ENCODE assay signal across 7 cellular contexts in the genomic region with DNA sequence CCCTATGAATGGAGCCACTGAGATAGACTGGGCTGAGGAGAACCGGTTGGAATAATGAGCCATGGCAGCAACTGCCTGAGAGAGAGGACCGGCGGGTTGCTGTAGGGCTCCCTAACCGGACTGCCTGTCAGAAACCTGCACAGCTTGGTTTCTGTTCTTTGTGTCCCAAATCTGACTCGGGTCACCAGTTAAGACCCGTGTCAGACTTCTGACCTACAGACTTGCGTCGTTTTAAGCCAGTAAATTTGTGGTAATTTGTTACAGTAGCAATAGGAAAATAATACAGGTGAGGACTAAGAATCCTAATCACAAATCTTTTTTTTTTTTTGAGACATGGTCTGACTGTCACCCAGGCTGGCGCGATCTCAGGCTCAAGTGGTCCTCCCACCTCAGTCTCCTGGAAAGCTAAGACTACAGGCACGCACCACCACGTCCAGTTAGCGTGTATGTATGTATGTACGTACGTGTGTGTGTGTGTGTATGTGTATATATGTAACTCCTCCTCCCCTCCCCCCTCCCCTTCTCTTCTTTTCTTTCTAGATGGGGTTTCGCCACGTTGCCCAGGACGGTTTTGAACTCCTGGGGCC. TPM values are rescaled to one million over a fixed set of nuclear protein-coding genes. Genes with fewer than 3 reads are reported as not detected.
DNase-seq lines count a peak whose midpoint lies in the region; ATAC-seq, FAIRE-seq and TF ChIP-seq lines count a peak whose summit lies in the region.

No MANE protein-coding gene starts in this region.

- peaks cover 9% of the 10 kb centered on the region for H3K23me2 ChIP-seq in H9 (ENCODE audit: insufficient read length, low read depth, low read length, poor library complexity, severe bottlenecking)

- H3K27ac Mint-ChIP-seq in H9, result peak overlapping the region; percentile 96 to 99 (median 98)

- WGBS in H9 (ENCODE audit: extremely low coverage, insufficient read length, low lambda C conversion rate), result no CpG with 5 or more reads among the region's 18 CpGs

- H3K4me2 ChIP-seq in H9 (ENCODE audit: insufficient read depth, insufficient read length, low read length) (peak overlapping the region; percentile 69), fibroblast of lung (ENCODE audit: extremely low read depth, insufficient read depth, low read length) (peak overlapping the region; percentile 73)

- H3K4me3 ChIP-seq in RWPE2 (ENCODE audit: severe bottlenecking) (peak overlapping the region; percentile 86), fibroblast of lung (replicated peaks in 1 of 4; ENCODE audit: control extremely low read depth in 1 of 4, insufficient read depth in 1 of 4, low read depth in 3 of 4, low read length in 4 of 4) (peak overlapping the region; percentile 53 to 95 (median 76)), skeletal muscle cell (ENCODE audit: low read depth, low read length) (peak overlapping the region; percentile 98)

- H2BK5ac ChIP-seq in H9 (ENCODE audit: insufficient read length, low read length), result no peak overlapping the region

- H3K79me2 ChIP-seq in H9 (ENCODE audit: insufficient read depth, low read length) (peaks cover 11% of the 10 kb centered on the region; the same call in 1 of the 2 replicates), fibroblast of lung (ENCODE audit: control insufficient read depth, insufficient read depth, low read length) (peaks cover 29% of the 10 kb centered on the region)

- H4K8ac ChIP-seq in H9 (replicated peaks; ENCODE audit: insufficient read length, low read depth, low read length), result no peak overlapping the region

- ATAC-seq in RWPE2 (ENCODE audit: low read depth) (no peak), GM18498 (IDR thresholded peaks at IDR 0.05; ENCODE audit: unreplicated experiment) (no peak), HG02973 (IDR thresholded peaks at IDR 0.05; ENCODE audit: unreplicated experiment) (no peak)

- peaks cover 67% of the 10 kb centered on the region for H3K36me3 ChIP-seq in RWPE2 (ENCODE audit: low read depth)
- H3K36me3 ChIP-seq in fibroblast of lung (ENCODE audit: control insufficient read depth, insufficient read depth, low read length), result peaks cover 31% of the 10 kb centered on the region

- no peak overlapping the region for H3T11ph ChIP-seq in H9 (ENCODE audit: low read length)

- H3K23ac ChIP-seq in H9 (ENCODE audit: insufficient read length, low read depth, low read length), result no peak overlapping the region

- DNase-seq in H9, result no peak
- no peak for DNase-seq in RWPE2 (ENCODE audit: low spot score)
- no peak for DNase-seq in fibroblast of lung (ENCODE audit: low read depth in 2 of 2)
- DNase-seq in skeletal muscle cell (ENCODE audit: low read depth), result no peak
- no peak for DNase-seq in frontal cortex (ENCODE audit: low spot score in 2 of 2)

- H3K4me1 ChIP-seq in H9 (ENCODE audit: insufficient read depth, low read length) (no peaks in the 10 kb centered on the region), RWPE2 (ENCODE audit: insufficient read depth, poor library complexity, severe bottlenecking) (no peaks in the 10 kb centered on the region), fibroblast of lung (ENCODE audit: control insufficient read depth, extremely low read depth, insufficient read depth, low read length) (peaks cover 8% of the 10 kb centered on the region)

- H3K4me3 Mint-ChIP-seq in H9, result peak overlapping the region; percentile 95 to 98

- no peak overlapping the region for H3K4ac ChIP-seq in H9 (ENCODE audit: low read depth, low read length)

- no peak overlapping the region for H4K91ac ChIP-seq in H9 (ENCODE audit: insufficient read length, low read depth, low read length)

- H3K27me3 Mint-ChIP-seq in H9 (ENCODE audit: low read depth), result no peaks in the 10 kb centered on the region; the same call in 1 of the 2 replicates

- 0 out of 2 replicates have a peak overlapping the region, but pooled peaks have one; percentile 33 for H3K14ac ChIP-seq in H9 (ENCODE audit: insufficient read depth, low read length)

- H3K79me1 ChIP-seq in H9 (ENCODE audit: insufficient read depth, low read depth, low read length, poor library complexity, severe bottlenecking), result no peaks in the 10 kb centered on the region

- H2BK12ac ChIP-seq in H9 (ENCODE audit: insufficient read length, low read depth, low read length), result no peak overlapping the region

- H2BK20ac ChIP-seq in H9 (ENCODE audit: low read depth, low read length, poor library complexity, severe bottlenecking), result no peak overlapping the region

- H2BK120ac ChIP-seq in H9 (ENCODE audit: low read depth, low read length, poor library complexity, severe bottlenecking), result no peak overlapping the region

- H4K20me1 ChIP-seq in H9 (ENCODE audit: control insufficient read depth, insufficient read depth, insufficient read length), result no peaks in the 10 kb centered on the region
- H4K20me1 ChIP-seq in fibroblast of lung (ENCODE audit: control insufficient read depth, extremely low read depth, insufficient read depth, low read length), result no peaks in the 10 kb centered on the region

- peaks cover 17 to 22% of the 10 kb centered on the region in 2 experiments for H3K4me1 Mint-ChIP-seq in H9

- H3K27me3 ChIP-seq in H9 (ENCODE audit: insufficient read depth, low read length) (no peaks in the 10 kb centered on the region), RWPE2 (ENCODE audit: insufficient read depth, poor library complexity, severe bottlenecking) (no peaks in the 10 kb centered on the region), fibroblast of lung (ENCODE audit: control insufficient read depth, insufficient read depth, low read length) (no peaks in the 10 kb centered on the region)

- no peak overlapping the region for H2BK15ac ChIP-seq in H9 (ENCODE audit: low read depth, low read length)

- peaks cover 47 to 68% (median 66%) of the 10 kb centered on the region in 3 experiments; a peak in 6 of 7 replicates for H3K36me3 Mint-ChIP-seq in H9 (ENCODE audit: insufficient read depth in 1 of 3, low read depth in 3 of 3)

- no peak overlapping the region for H4K5ac ChIP-seq in H9 (ENCODE audit: insufficient read length, low read depth, low read length)

- H2AFZ ChIP-seq in H9 (ENCODE audit: low read length), result no peak overlapping the region
- H2AFZ ChIP-seq in fibroblast of lung (ENCODE audit: low read length), result peak overlapping the region; percentile 23

- H3K9me3 Mint-ChIP-seq in H9, result no peaks in the 10 kb centered on the region; a peak in 1 of 5 replicates

- H3K9me3 ChIP-seq in H9 (ENCODE audit: control insufficient read depth, low read depth, low read length), result no peaks in the 10 kb centered on the region
- H3K9me3 ChIP-seq in RWPE2 (ENCODE audit: severe bottlenecking), result no peaks in the 10 kb centered on the region
- no peaks in the 10 kb centered on the region for H3K9me3 ChIP-seq in fibroblast of lung (ENCODE audit: control insufficient read depth, insufficient read depth, low read depth, low read length)

- H2AK5ac ChIP-seq in H9 (ENCODE audit: insufficient read length, low read length), result no peak overlapping the region

- H3K27ac ChIP-seq in H9 (ENCODE audit: insufficient read length, low read depth, low read length), result no peak overlapping the region
- peak overlapping the region; percentile 47 for H3K27ac ChIP-seq in RWPE2 (ENCODE audit: poor library complexity, severe bottlenecking)
- H3K27ac ChIP-seq in fibroblast of lung (ENCODE audit: insufficient read depth, low read length), result peak overlapping the region; percentile 71

- H3K9ac ChIP-seq in H9 (ENCODE audit: extremely low read depth, insufficient read length, low read length) (peak overlapping the region; percentile 29), fibroblast of lung (ENCODE audit: insufficient read depth, low read length) (peak overlapping the region; percentile 71)

- H3K18ac ChIP-seq in H9 (ENCODE audit: insufficient read length, low read depth, low read length), result peak overlapping the region; percentile 65

- H3K56ac ChIP-seq in H9 (ENCODE audit: insufficient read length, low read depth, low read length), result no peak overlapping the region

- no peak for FAIRE-seq in frontal cortex (lab: Jason Lieb, UNC)

- TF ChIP-seq CTCF in H9 (conservative IDR thresholded peaks at IDR 0.05) (no peak), RWPE2 (IDR thresholded peaks at IDR 0.05; ENCODE audit: poor library complexity, severe bottlenecking) (no peak), fibroblast of lung (conservative IDR thresholded peaks at IDR 0.05 in 1 of 2, IDR thresholded peaks at IDR 0.05 in 1 of 2; ENCODE audit: low read depth in 1 of 2, low read length in 2 of 2) (no peak)

RNA-seq across cellular contexts. Expression of a gene that starts 0.7 kb away (rescaled TPM):
- total RNA-seq in H9 (2021) (113 and 120 TPM in 2 replicates), fibroblast of lung (38.3 and 44.4 TPM in 2 replicates), frontal cortex (39.5 TPM)
- polyA plus RNA-seq in fibroblast of lung, result 36.0 and 63.4 TPM in 2 replicates
- polyA plus RNA-seq in fibroblast of lung (2012), result 37.8 and 75.0 TPM in 2 replicates
- 70.5 and 113 TPM in 2 replicates for polyA minus RNA-seq in fibroblast of lung (ENCODE audit: low replicate concordance)

RNA-seq across cellular contexts. Expression of a gene that starts 7.7 kb away (rescaled TPM):
- total RNA-seq in H9 (2021) (60.3 and 62.4 TPM in 2 replicates), fibroblast of lung (74.7 and 101 TPM in 2 replicates), frontal cortex (73.4 TPM)
- 74.5 and 81.5 TPM in 2 replicates for polyA plus RNA-seq in fibroblast of lung
- polyA plus RNA-seq in fibroblast of lung (2012), result 48.0 and 53.9 TPM in 2 replicates
- polyA minus RNA-seq in fibroblast of lung (ENCODE audit: low replicate concordance), result 38.7 and 80.9 TPM in 2 replicates

RNA-seq across cellular contexts. Expression of a gene that starts 32.0 kb away (rescaled TPM):
- total RNA-seq in H9 (2021), result 75.3 and 77.3 TPM in 2 replicates
- 40.8 and 69.2 TPM in 2 replicates for total RNA-seq in fibroblast of lung
- 60.8 and 74.9 TPM in 2 replicates for polyA plus RNA-seq in fibroblast of lung
- polyA plus RNA-seq in fibroblast of lung (2012), result 63.2 and 64.3 TPM in 2 replicates
- 239 and 248 TPM in 2 replicates for polyA minus RNA-seq in fibroblast of lung (ENCODE audit: low replicate concordance)
- 35.1 TPM for total RNA-seq in frontal cortex

RNA-seq across cellular contexts. Expression of a gene that starts 33.2 kb away (rescaled TPM):
- total RNA-seq in H9 (2021) (0.07 and 0.11 TPM in 2 replicates), fibroblast of lung (under 0.01 TPM in 2 replicates), frontal cortex (not detected)
- 0.05 and 0.09 TPM in 2 replicates for polyA plus RNA-seq in fibroblast of lung
- 0.02 and 0.09 TPM in 2 replicates for polyA plus RNA-seq in fibroblast of lung (2012)
- 1.3 TPM in 1 of 2 replicates, not detected in the other for polyA minus RNA-seq in fibroblast of lung (ENCODE audit: low replicate concordance)
